8 cellular contexts compared by ENCODE assay signal in the genomic region with DNA sequence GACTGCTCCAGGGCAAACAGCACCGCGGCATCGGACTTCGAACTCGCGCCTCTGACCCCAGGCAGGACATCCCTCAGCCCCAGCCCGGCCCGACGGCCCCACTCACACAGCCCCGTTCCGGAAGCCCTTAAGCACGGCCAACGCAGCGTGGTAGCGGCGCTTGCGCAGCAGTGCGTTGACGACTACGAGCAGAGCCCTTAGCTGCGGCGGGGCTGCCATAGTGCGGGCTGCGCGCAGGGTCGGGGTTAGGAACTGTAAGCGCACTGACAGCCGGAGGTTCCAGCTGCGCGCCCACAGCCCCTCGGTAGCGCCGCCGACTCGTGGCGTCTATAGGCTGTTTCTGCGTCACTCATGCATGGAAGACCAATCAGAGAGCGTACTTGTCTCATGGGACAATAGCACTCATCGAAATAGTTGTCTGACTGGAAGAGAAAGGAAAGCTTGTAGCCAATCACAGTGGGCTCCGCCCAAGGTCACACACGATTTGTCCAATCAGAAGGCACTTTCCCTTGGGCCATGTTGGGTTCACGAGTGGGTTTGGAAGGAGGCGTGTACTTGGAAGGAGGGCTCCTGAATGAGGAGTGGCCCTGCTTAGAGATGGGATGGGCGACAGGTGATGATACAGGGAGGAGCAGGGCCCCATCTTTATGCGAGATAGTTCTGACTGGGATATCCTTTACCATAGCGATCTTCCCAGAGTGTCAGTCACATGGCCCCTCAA. TPM values are rescaled to one million over a fixed set of nuclear protein-coding genes. Genes with fewer than 3 reads are reported as not detected.
DNase-seq lines count a peak whose midpoint lies in the region; ATAC-seq lines count a peak whose summit lies in the region.

A gene with protein sequence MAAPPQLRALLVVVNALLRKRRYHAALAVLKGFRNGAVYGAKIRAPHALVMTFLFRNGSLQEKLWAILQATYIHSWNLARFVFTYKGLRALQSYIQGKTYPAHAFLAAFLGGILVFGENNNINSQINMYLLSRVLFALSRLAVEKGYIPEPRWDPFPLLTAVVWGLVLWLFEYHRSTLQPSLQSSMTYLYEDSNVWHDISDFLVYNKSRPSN (minus strand): TSS at position 322 of the 721 bp plus-strand sequence. CDS start 103 bp downstream, at position 219.

- no peaks in the 10 kb centered on the region for H3K9me3 Mint-ChIP-seq in activated T-cell treated with anti-CD3 and anti-CD28 coated beads, Interleukin-2, amount 50 U/mL, for 4 hours

- no peaks in the 10 kb centered on the region for H3K27me3 Mint-ChIP-seq in activated T-cell treated with anti-CD3 and anti-CD28 coated beads, Interleukin-2, amount 50 U/mL, for 4 hours (ENCODE audit: low read depth)

- peaks cover 18% of the 10 kb centered on the region for H3K4me1 Mint-ChIP-seq in activated T-cell treated with anti-CD3 and anti-CD28 coated beads, Interleukin-2, amount 50 U/mL, for 4 hours (ENCODE audit: low read depth)

- H3K27me3 ChIP-seq in mucosa of stomach (ENCODE audit: control insufficient read depth, insufficient read depth, low read length) = no peaks in the 10 kb centered on the region

- H3K4me3 Mint-ChIP-seq in activated T-cell treated with anti-CD3 and anti-CD28 coated beads, Interleukin-2, amount 50 U/mL, for 4 hours = peak within 1 kb of the TSS; percentile 79

- DNase-seq in DMS 273 (lab: John Stamatoyannopoulos, UW; ENCODE audit: unreplicated experiment) = peak; percentile 96
- peak; percentile 99 for DNase-seq in HuH-7.5 (ENCODE audit: low spot score)
- peak; percentile 94 for DNase-seq in OCI-M2 (lab: John Stamatoyannopoulos, UW; ENCODE audit: unreplicated experiment)
- peak; percentile 78 for DNase-seq in activated T-cell treated with anti-CD3 and anti-CD28 coated beads, Interleukin-2, amount 50 U/mL, for 4 hours
- peak; percentile 66 to 68 for DNase-seq in stimulated activated CD8-positive, alpha-beta memory T cell treated with anti-CD3 and anti-CD28 coated beads, Interleukin-7, amount 100 ng/mL, for 1 hour (ENCODE audit: low read depth in 2 of 2)

- peaks cover 3% of the 10 kb centered on the region for H3K36me3 Mint-ChIP-seq in activated T-cell treated with anti-CD3 and anti-CD28 coated beads, Interleukin-2, amount 50 U/mL, for 4 hours (ENCODE audit: insufficient read depth)

- no peaks in the 10 kb centered on the region for H3K36me3 ChIP-seq in mucosa of stomach (ENCODE audit: control insufficient read depth, insufficient read depth, low read length)

- peaks cover 8% of the 10 kb centered on the region for H3K4me1 ChIP-seq in mucosa of stomach (ENCODE audit: control insufficient read depth, insufficient read depth, low read length)

- H3K9me3 ChIP-seq in mucosa of stomach (ENCODE audit: control insufficient read depth, low read length) = no peaks in the 10 kb centered on the region

- peak within 1 kb of the TSS; percentile 58 for H3K4me3 ChIP-seq in mucosa of stomach (ENCODE audit: low read length)

- H3K9ac ChIP-seq in mucosa of stomach (ENCODE audit: low read length) = peak within 1 kb of the TSS; percentile 70

- ATAC-seq in GM21528 (IDR thresholded peaks at IDR 0.05; ENCODE audit: low FRiP score, unreplicated experiment) (peak; percentile 96), esophagus mucosa (peak; percentile 97)
- ATAC-seq in activated T-cell treated with anti-CD3 and anti-CD28 coated beads, Interleukin-2, amount 50 U/mL, for 4 hours = peak; percentile 98 to 99

RNA-seq across cellular contexts. Expression of the gene that starts here (rescaled TPM):
- 1 to 10 TPM; 4.2 to 4.9 (median 4.4) TPM for total RNA-seq in activated T-cell treated with anti-CD3 and anti-CD28 coated beads, Interleukin-2, amount 50 U/mL, for 4 hours
- total RNA-seq in esophagus mucosa = 9.6 TPM

Comparison
In these comparisons a context has a peak if more than half of its experiments do, and no peak if none do; other contexts are left out.
1. Peak in every context shown above with its lines: DNase-seq, ATAC-seq and H3K4me3 ChIP-seq.